ENCODE assay signal across 28 cellular contexts in genomic region chr2:203040966-203041521, GRCh38.
"Had no signal": no experiment of that assay in that cellular context is flagged by ENCODE, and none has a peak within 500 bp of the region (broad histone marks: within the 10 kb centered on the region; RNA-seq: fewer than 3 reads in every experiment).

No MANE protein-coding gene starts in this region.

- H3K4me3 ChIP-seq: left ventricle myocardium inferior, lung, spleen, uterus had no signal

- H3K36me3 ChIP-seq: uterus had no signal

- H3K9me3 Mint-ChIP-seq: activated CD4-positive, alpha-beta memory T cell treated with anti-CD3 and anti-CD28 coated beads, Interleukin-2, amount 10 ng/mL, durations not matched to agents 7 days and 5 days; activated CD4-positive, alpha-beta T cell treated with anti-CD3 and anti-CD28 coated beads, Interleukin-2, amount 10 ng/mL, durations not matched to agents 7 days and 5 days; activated naive CD4-positive, alpha-beta T cell treated with anti-CD3 and anti-CD28 coated beads, Interleukin-2, amount 50 U/mL, for 24 hours; activated naive CD8-positive, alpha-beta T cell treated with anti-CD3 and anti-CD28 coated beads, Interleukin-2, amount 50 U/mL, for 24 hours; activated T-cell treated with anti-CD3 and anti-CD28 coated beads, Interleukin-2, amount 50 U/mL, for 4 hours; activated T-helper 17 cell treated with anti-CD3 and anti-CD28 coated beads, Interleukin-2, amount 50 U/mL, for 72 hours; endodermal cell; immature natural killer cell; naive B cell; neural crest cell had no signal

- H3K27ac Mint-ChIP-seq: activated CD4-positive, alpha-beta memory T cell treated with anti-CD3 and anti-CD28 coated beads, Interleukin-2, amount 10 ng/mL, durations not matched to agents 7 days and 5 days; activated CD4-positive, alpha-beta T cell treated with anti-CD3 and anti-CD28 coated beads, Interleukin-2, amount 10 ng/mL, durations not matched to agents 7 days and 5 days; activated naive CD4-positive, alpha-beta T cell treated with anti-CD3 and anti-CD28 coated beads, Interleukin-2, amount 50 U/mL, for 24 hours; activated naive CD8-positive, alpha-beta T cell treated with anti-CD3 and anti-CD28 coated beads, Interleukin-2, amount 50 U/mL, for 24 hours; activated T-helper 17 cell treated with anti-CD3 and anti-CD28 coated beads, Interleukin-2, amount 50 U/mL, for 72 hours; endodermal cell; immature natural killer cell had no signal

- H3K27me3 ChIP-seq: spleen, uterus had no signal

- H3K4me1 Mint-ChIP-seq: activated CD4-positive, alpha-beta memory T cell treated with anti-CD3 and anti-CD28 coated beads, Interleukin-2, amount 10 ng/mL, durations not matched to agents 7 days and 5 days; activated CD4-positive, alpha-beta T cell treated with anti-CD3 and anti-CD28 coated beads, Interleukin-2, amount 10 ng/mL, durations not matched to agents 7 days and 5 days; activated naive CD4-positive, alpha-beta T cell treated with anti-CD3 and anti-CD28 coated beads, Interleukin-2, amount 50 U/mL, for 24 hours; activated naive CD8-positive, alpha-beta T cell treated with anti-CD3 and anti-CD28 coated beads, Interleukin-2, amount 50 U/mL, for 24 hours; activated T-helper 17 cell treated with anti-CD3 and anti-CD28 coated beads, Interleukin-2, amount 50 U/mL, for 72 hours; endodermal cell; immature natural killer cell had no signal

- DNase-seq: activated CD4-positive, alpha-beta memory T cell treated with anti-CD3 and anti-CD28 coated beads, Interleukin-2, amount 10 ng/mL, durations not matched to agents 7 days and 5 days; activated CD4-positive, alpha-beta T cell treated with anti-CD3 and anti-CD28 coated beads for 1 hour; activated CD4-positive, alpha-beta T cell treated with anti-CD3 and anti-CD28 coated beads, Interleukin-2, amount 10 ng/mL, durations not matched to agents 7 days and 5 days; activated gamma-delta T cell treated with Interleukin-2 at 50 U/mL for 16 hours; activated naive CD8-positive, alpha-beta T cell treated with anti-CD3 and anti-CD28 coated beads, Interleukin-2, amount 50 U/mL, for 24 hours; activated T-cell treated with anti-CD3 and anti-CD28 coated beads, Interleukin-2, amount 50 U/mL, for 4 hours; amygdala; endodermal cell; foreskin fibroblast; head of caudate nucleus; hypothalamus; immature natural killer cell; left ventricle myocardium inferior; naive B cell; nucleus accumbens; right cardiac atrium; spleen; stimulated activated CD4-positive, alpha-beta T cell treated with anti-CD3 and anti-CD28 coated beads, Interleukin-2, amount 100 ng/mL, for 48 hours; stimulated activated naive CD4-positive, alpha-beta T cell treated with Interleukin-2 at 50 U/mL for 16 hours; T-helper 2 cell; trophoblast cell; uterus had no signal

- H3K4me3 Mint-ChIP-seq: activated CD4-positive, alpha-beta memory T cell treated with anti-CD3 and anti-CD28 coated beads, Interleukin-2, amount 10 ng/mL, durations not matched to agents 7 days and 5 days; activated CD4-positive, alpha-beta T cell treated with anti-CD3 and anti-CD28 coated beads, Interleukin-2, amount 10 ng/mL, durations not matched to agents 7 days and 5 days; activated naive CD4-positive, alpha-beta T cell treated with anti-CD3 and anti-CD28 coated beads, Interleukin-2, amount 50 U/mL, for 24 hours; activated naive CD8-positive, alpha-beta T cell treated with anti-CD3 and anti-CD28 coated beads, Interleukin-2, amount 50 U/mL, for 24 hours; activated T-cell treated with anti-CD3 and anti-CD28 coated beads, Interleukin-2, amount 50 U/mL, for 4 hours; activated T-helper 17 cell treated with anti-CD3 and anti-CD28 coated beads, Interleukin-2, amount 50 U/mL, for 72 hours; endodermal cell; immature natural killer cell; naive B cell; neural crest cell had no signal

- H3K4me1 ChIP-seq: parathyroid adenoma had no signal

- H3K27ac ChIP-seq: left ventricle myocardium inferior, parathyroid adenoma, spleen, uterus had no signal

- H3K27me3 Mint-ChIP-seq: activated CD4-positive, alpha-beta memory T cell treated with anti-CD3 and anti-CD28 coated beads, Interleukin-2, amount 10 ng/mL, durations not matched to agents 7 days and 5 days; activated CD4-positive, alpha-beta T cell treated with anti-CD3 and anti-CD28 coated beads, Interleukin-2, amount 10 ng/mL, durations not matched to agents 7 days and 5 days; activated naive CD4-positive, alpha-beta T cell treated with anti-CD3 and anti-CD28 coated beads, Interleukin-2, amount 50 U/mL, for 24 hours; activated naive CD8-positive, alpha-beta T cell treated with anti-CD3 and anti-CD28 coated beads, Interleukin-2, amount 50 U/mL, for 24 hours; activated T-helper 17 cell treated with anti-CD3 and anti-CD28 coated beads, Interleukin-2, amount 50 U/mL, for 72 hours; naive B cell had no signal

- H3K9me3 ChIP-seq: left ventricle myocardium inferior, spleen, uterus had no signal

- ATAC-seq: activated naive CD8-positive, alpha-beta T cell treated with anti-CD3 and anti-CD28 coated beads, Interleukin-2, amount 50 U/mL, for 24 hours; activated T-cell treated with anti-CD3 and anti-CD28 coated beads, Interleukin-2, amount 50 U/mL, for 4 hours; activated T-helper 17 cell treated with anti-CD3 and anti-CD28 coated beads, Interleukin-2, amount 50 U/mL, for 72 hours; esophagus mucosa had no signal
